ENCODE assay signal across 8 cellular contexts in genomic region chr2:101252408-101253012, GRCh38. TPM values are rescaled to one million over a fixed set of nuclear protein-coding genes. Genes with fewer than 3 reads are reported as not detected.
DNase-seq lines count a peak whose midpoint lies in the region; ATAC-seq and TF ChIP-seq lines count a peak whose summit lies in the region.

TSS of gene CNOT11 (plus strand) at chr2:101252886. CDS start at chr2:101252965, 79 bp downstream.

- peak within 1 kb of the TSS; percentile 82 for H3K4me3 Mint-ChIP-seq in chondrocyte (ENCODE audit: unreplicated experiment)

- peak within 1 kb of the TSS; percentile 95 for H3K27ac Mint-ChIP-seq in chondrocyte (ENCODE audit: unreplicated experiment)

- no peaks in the 10 kb centered on the region for H3K27me3 Mint-ChIP-seq in chondrocyte (ENCODE audit: low read depth)

- peaks cover 37% of the 10 kb centered on the region for H3K4me1 Mint-ChIP-seq in chondrocyte (ENCODE audit: low read depth)

- TF ChIP-seq POLR2A in GM19193 (IDR thresholded peaks at IDR 0.05; ENCODE audit: extremely low read depth, insufficient read depth, insufficient read length) = peak; percentile 94

- TF ChIP-seq CTCF in chondrocyte (IDR thresholded peaks at IDR 0.05) = peak; percentile 26

- H3K9me3 Mint-ChIP-seq in chondrocyte (ENCODE audit: low read depth) = no peaks in the 10 kb centered on the region

- H3K36me3 Mint-ChIP-seq in chondrocyte (ENCODE audit: low read depth) = peaks cover 4% of the 10 kb centered on the region

- ATAC-seq in HG03439 (IDR thresholded peaks at IDR 0.05; ENCODE audit: unreplicated experiment) = peak; percentile 85

- peak; percentile 94 for DNase-seq in AML-193 (lab: John Stamatoyannopoulos, UW)
- peak; percentile 95 for DNase-seq in NCI-H510A treated with DMSO at 0.1 percent for 48 hours (lab: John Stamatoyannopoulos, UW)
- DNase-seq in activated CD4-positive, alpha-beta T cell treated with anti-CD3 and anti-CD28 coated beads for 24 hours (ENCODE audit: low read depth in 2 of 2) = peak; percentile 99
- peak; percentile 99 for DNase-seq in chondrocyte (ENCODE audit: low spot score)
- DNase-seq in kidney tubule cell (ENCODE audit: low spot score) = peak; percentile 98
- DNase-seq in stimulated activated CD4-positive, alpha-beta T cell treated with anti-CD3 and anti-CD28 coated beads, Interleukin-1b, Interleukin-23, amount 100 ng/mL, for 24 hours (ENCODE audit: low read depth in 4 of 4, low spot score in 1 of 4) = peak; percentile 98 to 99 (median 98)

RNA-seq across cellular contexts. Expression of gene CNOT11, which starts in this region (rescaled TPM):
- total RNA-seq in chondrocyte = 28.5 to 37.4 TPM (median 31.3 TPM) in 3 replicates

Comparison
In these comparisons a context has a peak if more than half of its experiments do, and no peak if none do; other contexts are left out.
1. Peak in every context shown above with its lines: DNase-seq and ATAC-seq.